1 cellular context compared by ENCODE assay signal in the genomic region with DNA sequence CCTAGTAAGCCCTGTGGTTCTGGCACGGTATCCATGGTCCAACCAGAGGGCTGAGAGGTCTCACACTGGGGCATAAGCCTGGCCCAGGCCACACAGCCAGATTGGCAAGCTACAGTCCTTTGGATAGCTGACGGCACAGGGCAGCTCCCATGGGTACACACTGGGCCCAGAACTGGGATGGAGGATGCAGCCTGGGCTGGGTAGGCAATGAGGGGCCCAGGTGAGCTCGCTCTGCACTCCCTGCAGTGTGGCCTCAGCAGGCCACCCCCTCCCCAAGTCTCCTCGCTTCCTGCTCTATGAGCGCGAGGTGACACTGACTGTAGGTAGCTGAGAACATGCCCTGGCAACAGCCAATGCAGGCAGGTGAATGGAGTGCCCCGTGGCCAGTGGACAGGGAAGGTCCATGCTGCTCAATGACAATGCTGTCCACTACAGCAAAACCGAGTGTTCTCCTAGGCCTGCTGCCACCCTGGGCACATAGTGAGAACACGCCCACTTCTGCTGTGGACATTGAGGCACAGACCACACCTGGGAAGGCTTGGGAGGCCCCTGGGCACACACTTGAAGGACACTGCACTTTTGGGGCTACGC.
TF ChIP-seq lines count a peak whose summit lies in the region.

No MANE protein-coding gene starts in this region.

TF ChIP-seq in HepG2, 621 proteins besides CTCF, POLR2A, EP300 and RAD21:
- no peak for TF ChIP-seq ARHGAP35 (CRISPR knock-in tag; IDR thresholded peaks at IDR 0.05; ENCODE audit: borderline replicate concordance)
- no peak for TF ChIP-seq JUNB (CRISPR knock-in tag; IDR thresholded peaks at IDR 0.05; ENCODE audit: borderline replicate concordance)
- no peak for TF ChIP-seq ZFY (CRISPR knock-in tag; IDR thresholded peaks at IDR 0.05)
- TF ChIP-seq RXRA (CRISPR knock-in tag; IDR thresholded peaks at IDR 0.05): 0 out of 2 replicates have a peak, but pooled peaks have one; percentile 18
- TF ChIP-seq, protein P1, sequence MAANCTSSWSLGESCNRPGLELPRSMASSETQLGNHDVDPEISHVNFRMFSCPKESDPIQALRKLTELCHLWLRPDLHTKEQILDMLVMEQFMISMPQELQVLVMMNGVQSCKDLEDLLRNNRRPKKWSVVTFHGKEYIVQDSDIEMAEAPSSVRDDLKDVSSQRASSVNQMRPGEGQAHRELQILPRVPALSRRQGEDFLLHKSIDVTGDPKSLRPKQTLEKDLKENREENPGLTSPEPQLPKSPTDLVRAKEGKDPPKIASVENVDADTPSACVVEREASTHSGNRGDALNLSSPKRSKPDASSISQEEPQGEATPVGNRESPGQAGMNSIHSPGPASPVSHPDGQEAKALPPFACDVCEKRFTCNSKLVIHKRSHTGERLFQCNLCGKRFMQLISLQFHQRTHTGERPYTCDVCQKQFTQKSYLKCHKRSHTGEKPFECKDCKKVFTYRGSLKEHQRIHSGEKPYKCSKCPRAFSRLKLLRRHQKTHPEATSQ (CRISPR knock-in tag; IDR thresholded peaks at IDR 0.05; ENCODE audit: borderline replicate concordance): no peak
- TF ChIP-seq, protein P2, sequence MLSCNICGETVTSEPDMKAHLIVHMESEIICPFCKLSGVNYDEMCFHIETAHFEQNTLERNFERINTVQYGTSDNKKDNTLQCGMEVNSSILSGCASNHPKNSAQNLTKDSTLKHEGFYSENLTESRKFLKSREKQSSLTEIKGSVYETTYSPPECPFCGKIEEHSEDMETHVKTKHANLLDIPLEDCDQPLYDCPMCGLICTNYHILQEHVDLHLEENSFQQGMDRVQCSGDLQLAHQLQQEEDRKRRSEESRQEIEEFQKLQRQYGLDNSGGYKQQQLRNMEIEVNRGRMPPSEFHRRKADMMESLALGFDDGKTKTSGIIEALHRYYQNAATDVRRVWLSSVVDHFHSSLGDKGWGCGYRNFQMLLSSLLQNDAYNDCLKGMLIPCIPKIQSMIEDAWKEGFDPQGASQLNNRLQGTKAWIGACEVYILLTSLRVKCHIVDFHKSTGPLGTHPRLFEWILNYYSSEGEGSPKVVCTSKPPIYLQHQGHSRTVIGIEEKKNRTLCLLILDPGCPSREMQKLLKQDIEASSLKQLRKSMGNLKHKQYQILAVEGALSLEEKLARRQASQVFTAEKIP (CRISPR knock-in tag; IDR thresholded peaks at IDR 0.05; ENCODE audit: borderline replicate concordance): no peak
- peak; percentile 21 for TF ChIP-seq AGO2 (optimal IDR thresholded peaks at IDR 0.05; ENCODE audit: low read depth, low read length)
- TF ChIP-seq SAFB2 (CRISPR knock-in tag; IDR thresholded peaks at IDR 0.05; ENCODE audit: borderline replicate concordance, low read depth): no peak
- no peak for TF ChIP-seq ZNF562 (CRISPR knock-in tag; IDR thresholded peaks at IDR 0.05; ENCODE audit: borderline replicate concordance)
